22 cellular contexts compared by ENCODE assay signal in genomic region chr5:80269991-80270438, GRCh38. TPM values are rescaled to one million over a fixed set of nuclear protein-coding genes. Genes with fewer than 3 reads are reported as not detected.
A peak's percentile ranks its signal among the peaks of the same experiment; 100 is the strongest.
DNase-seq lines count a peak whose midpoint lies in the region; ATAC-seq and TF ChIP-seq lines count a peak whose summit lies in the region.
"Had no signal": no experiment of that assay in that cellular context is flagged by ENCODE, and none has a peak within 500 bp of the region (broad histone marks: within the 10 kb centered on the region; RNA-seq: fewer than 3 reads in every experiment).

No MANE protein-coding gene starts in this region.

- peaks cover 26% of the 10 kb centered on the region for H3K4me1 Mint-ChIP-seq in activated CD4-positive, alpha-beta memory T cell treated with anti-CD3 and anti-CD28 coated beads for 36 hours (ENCODE audit: low read depth)
- H3K4me1 Mint-ChIP-seq in effector memory CD8-positive, alpha-beta T cell (ENCODE audit: low read depth in 2 of 2): peaks cover 4% of the 10 kb centered on the region in 2 donors

- no peaks in the 10 kb centered on the region for H3K27me3 ChIP-seq in BLaER1 treated with 17β-estradiol and CSF1 and Interleukin-3, amounts not matched to agents 10 nM and 100 nM
- H3K27me3 ChIP-seq in PC-9 (ENCODE audit: insufficient read depth, low read depth): no peaks in the 10 kb centered on the region
- H3K27me3 ChIP-seq: colonic mucosa, heart right ventricle, pancreas, testis had no signal

- no peaks in the 10 kb centered on the region for H3K9me3 Mint-ChIP-seq in activated CD4-positive, alpha-beta memory T cell treated with anti-CD3 and anti-CD28 coated beads for 36 hours
- no peaks in the 10 kb centered on the region for H3K9me3 Mint-ChIP-seq in effector memory CD8-positive, alpha-beta T cell
- H3K9me3 Mint-ChIP-seq: HFFc6 had no signal

- no peaks in the 10 kb centered on the region for H3K9me2 ChIP-seq in PC-9 (ENCODE audit: insufficient read depth)

- peak overlapping the region in 1 of 10 experiments; percentile 15; a peak in 1 of 20 replicates for H3K4me3 ChIP-seq in BLaER1 treated with 17β-estradiol and CSF1 and Interleukin-3, amounts not matched to agents 10 nM and 100 nM
- H3K4me3 ChIP-seq in PC-9: no peak overlapping the region
- H3K4me3 ChIP-seq: colonic mucosa, heart right ventricle, pancreas, testis had no signal

- TF ChIP-seq CTCF in PC-9 (conservative IDR thresholded peaks at IDR 0.05): no peak

- H3K4me2 ChIP-seq in BLaER1 treated with 17β-estradiol and CSF1 and Interleukin-3, amounts not matched to agents 10 nM and 100 nM: peak overlapping the region; percentile 35 to 81 (median 65)
- no peak overlapping the region for H3K4me2 ChIP-seq in PC-9

- H3K4me3 Mint-ChIP-seq in activated CD4-positive, alpha-beta memory T cell treated with anti-CD3 and anti-CD28 coated beads for 36 hours: peak overlapping the region; percentile 10
- no peak overlapping the region for H3K4me3 Mint-ChIP-seq in effector memory CD8-positive, alpha-beta T cell
- H3K4me3 Mint-ChIP-seq: HFFc6 had no signal

- H3K79me2 ChIP-seq in PC-9 (ENCODE audit: low read depth): no peaks in the 10 kb centered on the region

- peak; percentile 35 for ATAC-seq in effector memory CD8-positive, alpha-beta T cell (replicated peaks)
- no peak for ATAC-seq in GM18868 (IDR thresholded peaks at IDR 0.05; ENCODE audit: unreplicated experiment)
- ATAC-seq: esophagus mucosa, heart right ventricle, pancreas had no signal

- H3K9me3 ChIP-seq in BLaER1 treated with 17β-estradiol and CSF1 and Interleukin-3, amounts not matched to agents 10 nM and 100 nM (replicated peaks in 1 of 11): peaks cover 0 to 3% (median 0%) of the 10 kb centered on the region in 11 experiments; a peak in 1 of 22 replicates
- no peaks in the 10 kb centered on the region for H3K9me3 ChIP-seq in PC-9 (ENCODE audit: insufficient read depth, low read depth)
- H3K9me3 ChIP-seq: colonic mucosa, heart right ventricle, pancreas, testis had no signal

- H3K27me3 Mint-ChIP-seq in activated CD4-positive, alpha-beta memory T cell treated with anti-CD3 and anti-CD28 coated beads for 36 hours: no peaks in the 10 kb centered on the region
- no peaks in the 10 kb centered on the region for H3K27me3 Mint-ChIP-seq in effector memory CD8-positive, alpha-beta T cell

- H3K27ac ChIP-seq in BLaER1 treated with 17β-estradiol and CSF1 and Interleukin-3, amounts not matched to agents 10 nM and 100 nM: peak overlapping the region; percentile 68 to 89 (median 81); a peak in 21 of 22 replicates
- no peak overlapping the region for H3K27ac ChIP-seq in PC-9
- H3K27ac ChIP-seq: pancreas, testis had no signal

- in situ Hi-C loops in KBM-7 (cut with MboI; ENCODE audit: low pct_unique_long_range_greater_than_20kb, low sequenced_read_pairs): loop anchor here (25.0 kb wide), 1 partner anchor 158 kb away; no protein-coding TSS in a partner anchor

- H3K4me1 ChIP-seq in BLaER1 treated with 17β-estradiol and CSF1 and Interleukin-3, amounts not matched to agents 10 nM and 100 nM: peaks cover 33 to 67% (median 57%) of the 10 kb centered on the region in 10 experiments
- peaks cover 22% of the 10 kb centered on the region for H3K4me1 ChIP-seq in PC-9 (replicated peaks; ENCODE audit: insufficient read depth)
- H3K4me1 ChIP-seq: colonic mucosa, heart right ventricle, testis had no signal

- POLR2A ChIA-PET in activated CD4-positive, alpha-beta memory T cell treated with anti-CD3 and anti-CD28 coated beads for 36 hours (lab: Charles Lee): interaction anchor here (4.7 kb wide), 1 partner anchor 14 kb away, joined by 32 read pairs; the partner anchor contains the start of gene SERINC5
- POLR2A ChIA-PET in PC-9 (lab: Charles Lee; ENCODE audit: unreplicated experiment): no interaction called here

- DNase-seq in KBM-7 (peak; percentile 40), globus pallidus (ENCODE audit: low spot score) (no peak), SIG-M5 (lab: John Stamatoyannopoulos, UW) (no peak), PC-9 (no peak)
- DNase-seq in activated CD4-positive, alpha-beta memory T cell treated with anti-CD3 and anti-CD28 coated beads for 36 hours: peak; percentile 46
- no peak for DNase-seq in effector memory CD8-positive, alpha-beta T cell
- DNase-seq: AML-193, amygdala, colonic mucosa, DMS79, heart right ventricle, HFFc6, kidney glomerular epithelial cell, NCI-H187 treated with DMSO at 0.1 percent for 48 hours, NCI-H526 treated with DMSO at 0.1 percent for 48 hours, pancreas, testis had no signal

- no peaks in the 10 kb centered on the region for H3K36me3 Mint-ChIP-seq in activated CD4-positive, alpha-beta memory T cell treated with anti-CD3 and anti-CD28 coated beads for 36 hours
- H3K36me3 Mint-ChIP-seq in effector memory CD8-positive, alpha-beta T cell (ENCODE audit: insufficient read depth): no peaks in the 10 kb centered on the region

- BruUV-seq in PC-9 (replicated peaks; lab: Mats Ljungman, UMichigan): no TSS peak

- H3K36me3 ChIP-seq in BLaER1 treated with 17β-estradiol and CSF1 and Interleukin-3, amounts not matched to agents 10 nM and 100 nM: no peaks in the 10 kb centered on the region
- H3K36me3 ChIP-seq in PC-9 (ENCODE audit: low read depth): no peaks in the 10 kb centered on the region
- H3K36me3 ChIP-seq: colonic mucosa, heart right ventricle, pancreas had no signal

- CTCF ChIA-PET in activated CD4-positive, alpha-beta memory T cell treated with anti-CD3 and anti-CD28 coated beads for 36 hours (lab: Charles Lee): interaction anchor here (0.7 to 1.5 kb wide), 4 partner anchors 16 to 178 kb away, joined by 3 to 5 read pairs (median 4); no protein-coding TSS in a partner anchor
- CTCF ChIA-PET in PC-9 (lab: Charles Lee): interaction anchor here (1.2 kb wide), 1 partner anchor 178 kb away, joined by 15 read pairs; no protein-coding TSS in a partner anchor

- H4K20me1 ChIP-seq in BLaER1 treated with 17β-estradiol and CSF1 and Interleukin-3, amounts not matched to agents 10 nM and 100 nM: no peaks in the 10 kb centered on the region
- H4K20me1 ChIP-seq in PC-9 (ENCODE audit: insufficient read depth): no peaks in the 10 kb centered on the region

- intact Hi-C loops in activated CD4-positive, alpha-beta memory T cell treated with anti-CD3 and anti-CD28 coated beads for 36 hours (cut with micrococcal nuclease): loop anchor here (1.0 to 10.0 kb wide), 3 partner anchors 14 to 275 kb away; partner anchors contain the start of genes MTX3 and SERINC5
- intact Hi-C loops in PC-9 (cut with micrococcal nuclease; ENCODE audit: unreplicated experiment): no loop called here

- peak overlapping the region; percentile 94 for H3K27ac Mint-ChIP-seq in activated CD4-positive, alpha-beta memory T cell treated with anti-CD3 and anti-CD28 coated beads for 36 hours
- no peak overlapping the region for H3K27ac Mint-ChIP-seq in effector memory CD8-positive, alpha-beta T cell
- H3K27ac Mint-ChIP-seq: HFFc6 had no signal

- peak overlapping the region in 9 of 11 experiments; percentile 3 to 78 (median 60); a peak in 13 of 22 replicates for H3K9ac ChIP-seq in BLaER1 treated with 17β-estradiol and CSF1 and Interleukin-3, amounts not matched to agents 10 nM and 100 nM

- peaks cover 18% of the 10 kb centered on the region for H3F3A ChIP-seq in PC-9 (ENCODE audit: insufficient read depth, low read depth)

- H2AFZ ChIP-seq in PC-9: no peak overlapping the region

RNA-seq across cellular contexts. Expression of gene SERINC5, which starts 14.2 kb away (rescaled TPM):
- total RNA-seq in activated CD4-positive, alpha-beta memory T cell treated with anti-CD3 and anti-CD28 coated beads for 36 hours: 10 to 100 TPM; 42.8 to 48.0 TPM
- total RNA-seq in PC-9 (2021): 68.8 and 77.7 TPM in 2 replicates

RNA-seq across cellular contexts. Expression of gene SPZ1, which starts 49.8 kb away (rescaled TPM):
- total RNA-seq in activated CD4-positive, alpha-beta memory T cell treated with anti-CD3 and anti-CD28 coated beads for 36 hours: not detected
- not detected in 2 replicates for total RNA-seq in PC-9 (2021)
- total RNA-seq: colonic mucosa, esophagus mucosa, heart right ventricle, HFFc6, mononuclear cell, pancreas, RPMI7951 had no signal

Comparison
In these comparisons a context has a peak if more than half of its experiments do, and no peak if none do; other contexts are left out.
1. DNase-seq: peak in KBM-7 (single experiment) and activated CD4-positive, alpha-beta memory T cell treated with anti-CD3 and anti-CD28 coated beads for 36 hours (single experiment); none in effector memory CD8-positive, alpha-beta T cell (0 of 3), globus pallidus (single experiment), SIG-M5 (single experiment) and PC-9 (0 of 2).